26 cellular contexts compared by ENCODE assay signal in the genomic region with DNA sequence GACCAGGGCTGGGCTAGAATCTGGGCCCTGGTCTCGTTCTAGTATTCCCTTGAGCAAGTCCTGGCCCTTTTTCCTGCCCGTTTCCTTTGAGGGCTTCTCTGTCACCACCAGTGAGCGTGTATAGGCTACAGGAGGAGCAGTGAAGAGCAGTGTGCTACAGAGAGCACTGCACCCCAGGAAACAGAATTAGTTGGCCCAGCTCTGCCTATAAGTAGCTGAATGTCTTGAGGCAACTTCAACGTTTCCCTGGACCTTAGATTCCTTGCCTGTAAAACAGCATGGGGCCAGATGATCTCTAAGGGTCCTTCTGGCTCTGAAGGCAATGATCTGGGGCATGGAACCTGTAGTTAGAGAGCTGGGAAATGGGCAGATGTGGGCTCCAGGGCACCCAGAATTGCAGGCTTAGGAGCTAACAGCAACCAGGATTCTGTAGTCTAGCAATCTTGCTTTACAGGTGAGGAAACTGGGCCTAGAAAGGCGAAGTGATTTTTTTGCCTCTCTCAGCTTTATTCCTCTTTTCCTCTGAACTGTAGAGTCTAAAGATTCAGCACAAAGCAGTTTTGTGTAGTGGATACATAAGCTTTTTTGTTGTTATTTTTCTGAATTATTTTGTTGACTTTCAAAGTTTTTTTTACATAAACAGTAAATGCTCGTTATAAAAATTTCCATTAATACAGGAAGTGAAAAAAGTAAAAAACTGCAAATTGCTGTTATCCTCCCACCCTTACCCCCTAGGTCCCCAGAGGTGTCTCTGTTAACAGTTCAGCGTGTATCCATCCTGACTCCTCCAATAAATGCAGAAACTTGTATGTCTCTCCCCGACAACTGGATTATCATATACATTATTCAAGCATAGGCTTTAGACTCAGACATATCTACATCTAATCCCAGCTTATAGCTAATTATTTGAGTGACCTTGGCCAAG. TPM values are rescaled to one million over a fixed set of nuclear protein-coding genes. Genes with fewer than 3 reads are reported as not detected.
DNase-seq lines count a peak whose midpoint lies in the region; ATAC-seq, FAIRE-seq and TF ChIP-seq lines count a peak whose summit lies in the region.
"Had no signal": no experiment of that assay in that cellular context is flagged by ENCODE, and none has a peak within 500 bp of the region (broad histone marks: within the 10 kb centered on the region; RNA-seq: fewer than 3 reads in every experiment).

No MANE protein-coding gene starts in this region.

- no peak overlapping the region for H3K4me3 Mint-ChIP-seq in activated CD4-positive, alpha-beta T cell treated with anti-CD3 and anti-CD28 coated beads, Interleukin-2, amount 10 ng/mL, durations not matched to agents 7 days and 5 days
- H3K4me3 Mint-ChIP-seq in neural progenitor cell: peak overlapping the region; percentile 3
- H3K4me3 Mint-ChIP-seq in nephron progenitor cell: no peak overlapping the region
- H3K4me3 Mint-ChIP-seq: activated CD4-positive, alpha-beta T cell treated with anti-CD3 and anti-CD28 coated beads, Interleukin-2, amount 10 ng/mL, durations not matched to agents 24 days and 14 days; activated T-cell treated with anti-CD3 and anti-CD28 coated beads, Interleukin-2, amount 50 U/mL, for 24 hours had no signal

- no peaks in the 10 kb centered on the region for H3K27me3 ChIP-seq in K562 (ENCODE audit: control insufficient read depth in 2 of 2, insufficient read depth in 2 of 2, low read length in 2 of 2)
- H3K27me3 ChIP-seq in neural progenitor cell: no peaks in the 10 kb centered on the region
- H3K27me3 ChIP-seq: adrenal gland, pancreas, uterus had no signal

- FAIRE-seq in GM18507 (lab: Jason Lieb, UNC) (peak; percentile 50), K562 (lab: Jason Lieb, UNC) (no peak)
- FAIRE-seq: G401.6, GM12892, pancreas had no signal

- no peak overlapping the region for H3K4me2 ChIP-seq in K562 (ENCODE audit: insufficient read depth, low read length)
- H3K4me2 ChIP-seq in neural progenitor cell: no peak overlapping the region

- in situ Hi-C loops in K562 (cut with MboI): no loop called here

- POLR2A ChIA-PET in activated CD4-positive, alpha-beta T cell treated with anti-CD3 and anti-CD28 coated beads, Interleukin-2, amount 10 ng/mL, durations not matched to agents 7 days and 5 days (lab: Charles Lee): interaction anchor here (0.7 kb wide), 1 partner anchor 13 kb away, joined by 6 read pairs; no protein-coding TSS in a partner anchor
- POLR2A ChIA-PET in K562 (lab: Yijun Ruan, JAX): interaction anchor here (0.5 to 3.5 kb wide), 8 partner anchors 11 to 368 kb away, joined by 3 to 25 read pairs (median 5); no protein-coding TSS in a partner anchor

- H2AFZ ChIP-seq in K562 (ENCODE audit: low read depth, low read length) (peak overlapping the region; percentile 95), neural progenitor cell (replicated peaks) (no peak overlapping the region)

- H3K36me3 Mint-ChIP-seq in activated CD4-positive, alpha-beta T cell treated with anti-CD3 and anti-CD28 coated beads, Interleukin-2, amount 10 ng/mL, durations not matched to agents 7 days and 5 days (ENCODE audit: low read depth): no peaks in the 10 kb centered on the region
- H3K36me3 Mint-ChIP-seq in neural progenitor cell (no peaks in the 10 kb centered on the region), nephron progenitor cell (ENCODE audit: low read depth) (no peaks in the 10 kb centered on the region)

- H3K4me3 ChIP-seq in K562 (no peak overlapping the region), neural progenitor cell (no peak overlapping the region)
- H3K4me3 ChIP-seq: adrenal gland, HAP-1, pancreas, uterus had no signal

- TF ChIP-seq EP300 in K562 (IDR thresholded peaks at IDR 0.05; ENCODE audit: low read length): no peak

- no peak for DNase-seq in activated CD4-positive, alpha-beta T cell treated with anti-CD3 and anti-CD28 coated beads, Interleukin-2, amount 10 ng/mL, durations not matched to agents 7 days and 5 days
- DNase-seq in activated CD4-positive, alpha-beta T cell treated with anti-CD3 and anti-CD28 coated beads, Interleukin-2, amount 50 U/mL, for 48 hours: no peak
- DNase-seq in GM18507 (ENCODE audit: extremely low spot score, insufficient read length, low read depth) (no peak), K562 (ENCODE audit: extremely low read depth in 1 of 4, low spot score in 3 of 4) (no peak), neural progenitor cell (ENCODE audit: low spot score) (no peak), nephron progenitor cell (no peak)
- DNase-seq in stimulated activated CD4-positive, alpha-beta T cell treated with anti-CD3 and anti-CD28 coated beads, Interleukin-4, amount 100 ng/mL, for 24 hours: no peak
- DNase-seq: activated CD4-positive, alpha-beta T cell treated with anti-CD3 and anti-CD28 coated beads, Interleukin-2, amount 10 ng/mL, durations not matched to agents 24 days and 14 days; activated T-cell treated with anti-CD3 and anti-CD28 coated beads, Interleukin-2, amount 50 U/mL, for 24 hours; adrenal gland; Calu3; NCI-H1694 treated with DMSO at 0.1 percent for 48 hours; NCI-H345; pancreas; SHP77 treated with DMSO at 0.1 percent for 48 hours; stimulated activated naive CD4-positive, alpha-beta T cell treated with Interleukin-2 at 50 U/mL for 16 hours; uterus had no signal

- no TSS peak for BruUV-seq in K562 (replicated peaks; lab: Mats Ljungman, UMichigan)

- no peak for ATAC-seq in K562
- ATAC-seq in HG03135 (IDR thresholded peaks at IDR 0.05; ENCODE audit: unreplicated experiment): no peak
- ATAC-seq: left lobe of liver, pancreas had no signal

- H3K4me1 ChIP-seq in K562 (replicated peaks in 1 of 2; ENCODE audit: control insufficient read depth in 2 of 2, insufficient read depth in 2 of 2, low read length in 2 of 2) (peaks cover 26 to 41% of the 10 kb centered on the region in 2 experiments), neural progenitor cell (peaks cover 12% of the 10 kb centered on the region)
- H3K4me1 ChIP-seq: HAP-1, uterus had no signal

- no peaks in the 10 kb centered on the region for H3F3A ChIP-seq in neural progenitor cell (ENCODE audit: low read depth)

- H3K9ac ChIP-seq in K562 (ENCODE audit: insufficient read depth in 1 of 2, low read depth in 2 of 2, low read length in 2 of 2) (peak overlapping the region in 1 of 2 experiments; percentile 32; a peak in 1 of 4 replicates), neural progenitor cell (no peak overlapping the region)

- H3K27ac ChIP-seq in K562 (ENCODE audit: extremely low read depth, low read depth, low read length): no peak overlapping the region
- H3K27ac ChIP-seq in neural progenitor cell: no peak overlapping the region
- H3K27ac ChIP-seq: adrenal gland, pancreas, uterus had no signal

- H3K36me3 ChIP-seq in K562 (ENCODE audit: control insufficient read depth, insufficient read depth, low read length): peaks cover 6% of the 10 kb centered on the region; the same call in 2 of the 3 replicates
- no peaks in the 10 kb centered on the region for H3K36me3 ChIP-seq in neural progenitor cell
- H3K36me3 ChIP-seq: adrenal gland, HAP-1, pancreas, uterus had no signal

- TF ChIP-seq CTCF in K562 (IDR thresholded peaks at IDR 0.05 in 2 of 3, conservative IDR thresholded peaks at IDR 0.05 in 1 of 3; ENCODE audit: insufficient read depth in 2 of 3, low read depth in 1 of 3, low read length in 3 of 3) (no peak), neural progenitor cell (IDR thresholded peaks at IDR 0.05) (no peak), nephron progenitor cell (IDR thresholded peaks at IDR 0.05) (no peak)

- H3K4me1 Mint-ChIP-seq in activated CD4-positive, alpha-beta T cell treated with anti-CD3 and anti-CD28 coated beads, Interleukin-2, amount 10 ng/mL, durations not matched to agents 7 days and 5 days: peaks cover 47% of the 10 kb centered on the region
- H3K4me1 Mint-ChIP-seq in neural progenitor cell: peaks cover 26% of the 10 kb centered on the region
- peaks cover 73% of the 10 kb centered on the region for H3K4me1 Mint-ChIP-seq in nephron progenitor cell

- intact Hi-C loops in K562 (cut with micrococcal nuclease): loop anchor here (2.0 kb wide), 1 partner anchor 19 kb away; a partner anchor contains a TSS

- no peaks in the 10 kb centered on the region for H3K9me3 ChIP-seq in K562 (replicated peaks; ENCODE audit: control insufficient read depth, insufficient read depth, low read depth, low read length)
- no peaks in the 10 kb centered on the region for H3K9me3 ChIP-seq in neural progenitor cell (ENCODE audit: low read depth)
- H3K9me3 ChIP-seq: adrenal gland, HAP-1, pancreas, uterus had no signal

- no peaks in the 10 kb centered on the region for H4K20me1 ChIP-seq in K562 (replicated peaks; ENCODE audit: control insufficient read depth, insufficient read depth, low read length)
- no peaks in the 10 kb centered on the region for H4K20me1 ChIP-seq in neural progenitor cell (ENCODE audit: low read depth)

- no peaks in the 10 kb centered on the region for H3K9me1 ChIP-seq in K562 (ENCODE audit: control insufficient read depth, insufficient read depth, low read length)

- CTCF ChIA-PET in activated CD4-positive, alpha-beta T cell treated with anti-CD3 and anti-CD28 coated beads, Interleukin-2, amount 10 ng/mL, durations not matched to agents 7 days and 5 days (lab: Charles Lee): interaction anchor here (0.5 to 5.3 kb wide), 6 partner anchors 8 to 79 kb away, joined by 3 to 30 read pairs (median 4); no protein-coding TSS in a partner anchor
- CTCF ChIA-PET in K562 (lab: Yijun Ruan, JAX; ENCODE audit: low intra/inter-chr PET ratio): no interaction called here

- no peak for TF ChIP-seq POLR2A in K562 (conservative IDR thresholded peaks at IDR 0.05)

- H3K79me2 ChIP-seq in K562 (ENCODE audit: control insufficient read depth, insufficient read depth, low read length): peaks cover 39% of the 10 kb centered on the region
- H3K79me2 ChIP-seq in neural progenitor cell (ENCODE audit: low read depth): no peaks in the 10 kb centered on the region

- TF ChIP-seq RAD21 in K562 (CRISPR knock-in tag; conservative IDR thresholded peaks at IDR 0.05 in 1 of 2, IDR thresholded peaks at IDR 0.05 in 1 of 2): no peak

- 70% methylated on average over 8 of the region's 8 CpGs for WGBS in K562 (ENCODE audit: insufficient coverage, low coverage, missing lambda C conversion rate)

- peak overlapping the region; percentile 34 for H3K27ac Mint-ChIP-seq in activated CD4-positive, alpha-beta T cell treated with anti-CD3 and anti-CD28 coated beads, Interleukin-2, amount 10 ng/mL, durations not matched to agents 7 days and 5 days
- H3K27ac Mint-ChIP-seq in neural progenitor cell (no peak overlapping the region), nephron progenitor cell (no peak overlapping the region)
- H3K27ac Mint-ChIP-seq: activated CD4-positive, alpha-beta T cell treated with anti-CD3 and anti-CD28 coated beads, Interleukin-2, amount 10 ng/mL, durations not matched to agents 24 days and 14 days; activated T-cell treated with anti-CD3 and anti-CD28 coated beads, Interleukin-2, amount 50 U/mL, for 24 hours had no signal

- no peaks in the 10 kb centered on the region for H3K9me3 Mint-ChIP-seq in activated CD4-positive, alpha-beta T cell treated with anti-CD3 and anti-CD28 coated beads, Interleukin-2, amount 10 ng/mL, durations not matched to agents 7 days and 5 days
- H3K9me3 Mint-ChIP-seq in neural progenitor cell (peaks cover 2% of the 10 kb centered on the region), nephron progenitor cell (peaks cover 9% of the 10 kb centered on the region)
- H3K9me3 Mint-ChIP-seq: activated CD4-positive, alpha-beta T cell treated with anti-CD3 and anti-CD28 coated beads, Interleukin-2, amount 10 ng/mL, durations not matched to agents 24 days and 14 days; activated T-cell treated with anti-CD3 and anti-CD28 coated beads, Interleukin-2, amount 50 U/mL, for 24 hours had no signal

- peaks cover 7% of the 10 kb centered on the region for H3K27me3 Mint-ChIP-seq in activated CD4-positive, alpha-beta T cell treated with anti-CD3 and anti-CD28 coated beads, Interleukin-2, amount 10 ng/mL, durations not matched to agents 7 days and 5 days
- H3K27me3 Mint-ChIP-seq in neural progenitor cell (ENCODE audit: insufficient read depth, low read depth) (peaks cover 8% of the 10 kb centered on the region), nephron progenitor cell (ENCODE audit: low read depth, poor library complexity) (no peaks in the 10 kb centered on the region)
- H3K27me3 Mint-ChIP-seq: activated T-cell treated with anti-CD3 and anti-CD28 coated beads, Interleukin-2, amount 50 U/mL, for 24 hours had no signal

RNA-seq across cellular contexts. Expression of a gene that starts 1.7 kb away (rescaled TPM):
- total RNA-seq in activated CD4-positive, alpha-beta T cell treated with anti-CD3 and anti-CD28 coated beads, Interleukin-2, amount 10 ng/mL, durations not matched to agents 7 days and 5 days: not detected
- total RNA-seq in K562 (2011; cell fraction: chromatin; rRNA removed; ENCODE audit: low replicate concordance): 69.7 and 135 TPM in 2 replicates
- 127 and 133 TPM in 2 replicates for total RNA-seq in K562 (2011; cell fraction: nucleolus; rRNA removed)
- 109 and 110 TPM in 2 replicates for total RNA-seq in K562 (2011; cell fraction: nucleoplasm; rRNA removed)
- 170 and 213 TPM in 2 replicates for total RNA-seq in K562 (2014; rRNA removed)
- 83.5 and 117 TPM in 2 replicates for total RNA-seq in K562 (2014; rRNA removed; fragmentation: Illumina TruSeq; extraction: Trizol)
- 149 TPM in 2 replicates for total RNA-seq in K562 (2015; rRNA removed; fragmentation: Illumina TruSeq; extraction: Trizol)
- total RNA-seq in K562 (2021): 177 and 183 TPM in 2 replicates
- 221 and 324 TPM in 2 replicates for polyA plus RNA-seq in K562 (2011; rRNA removed)
- 287 and 309 TPM in 2 replicates for polyA plus RNA-seq in K562 (2011; cell fraction: cytosol; rRNA removed)
- polyA plus RNA-seq in K562 (2011; cell fraction: nucleus; rRNA removed): 346 and 397 TPM in 2 replicates
- 170 and 179 TPM in 2 replicates for polyA plus RNA-seq in K562 (2012)
- 252 and 284 TPM in 2 replicates for polyA plus RNA-seq in K562 (2014; fragmentation: Illumina TruSeq; extraction: Trizol)
- 100 to 1,000 TPM; 287 to 423 TPM for polyA plus RNA-seq in K562 (2014; fragmentation: Nextera tagmentation; extraction: Ambion mirVana)
- polyA plus RNA-seq in K562 (2014; rRNA removed): 319 and 378 TPM in 2 replicates
- polyA minus RNA-seq in K562 (2011; rRNA and poly(A)+ RNA removed): 90.7 and 106 TPM in 2 replicates
- polyA minus RNA-seq in K562 (2011; cell fraction: cytosol; rRNA and poly(A)+ RNA removed): 34.9 and 40.8 TPM in 2 replicates
- polyA minus RNA-seq in K562 (2011; cell fraction: nucleus; rRNA and poly(A)+ RNA removed): 29.5 and 45.3 TPM in 2 replicates
- 0.37 and 0.93 TPM in 2 replicates for total RNA-seq in neural progenitor cell (ENCODE audit: low replicate concordance)
- total RNA-seq: A673; activated CD4-positive, alpha-beta T cell treated with anti-CD3 and anti-CD28 coated beads, Interleukin-2, amount 10 ng/mL, durations not matched to agents 24 days and 14 days; Calu3; fibroblast of villous mesenchyme; HT1080; left lobe of liver; M059J had no signal

RNA-seq across cellular contexts. Expression of a gene that starts 18.3 kb away (rescaled TPM):
- total RNA-seq in activated CD4-positive, alpha-beta T cell treated with anti-CD3 and anti-CD28 coated beads, Interleukin-2, amount 10 ng/mL, durations not matched to agents 7 days and 5 days: 100 to 1,000 TPM; 128 to 159 TPM
- total RNA-seq in K562 (2011; cell fraction: chromatin; rRNA removed; ENCODE audit: low replicate concordance): 143 and 304 TPM in 2 replicates
- total RNA-seq in K562 (2011; cell fraction: nucleolus; rRNA removed): 50.0 and 59.6 TPM in 2 replicates
- total RNA-seq in K562 (2011; cell fraction: nucleoplasm; rRNA removed): 94.1 and 102 TPM in 2 replicates
- total RNA-seq in K562 (2014; rRNA removed) (79.5 and 81.0 TPM in 2 replicates), K562 (2014; rRNA removed; fragmentation: Illumina TruSeq; extraction: Trizol) (102 and 118 TPM in 2 replicates), K562 (2015; rRNA removed; fragmentation: Illumina TruSeq; extraction: Trizol) (83.0 and 94.1 TPM in 2 replicates), K562 (2021) (117 and 119 TPM in 2 replicates), neural progenitor cell (ENCODE audit: low replicate concordance) (104 and 167 TPM in 2 replicates)
- polyA plus RNA-seq in K562 (2011; rRNA removed) (119 and 155 TPM in 2 replicates), K562 (2014; fragmentation: Illumina TruSeq; extraction: Trizol) (94.1 and 104 TPM in 2 replicates), K562 (2014; fragmentation: Nextera tagmentation; extraction: Ambion mirVana) (10 to 100 TPM; 28.6 to 34.5 TPM), K562 (2014; rRNA removed) (41.9 and 48.3 TPM in 2 replicates)
- 67.7 and 77.1 TPM in 2 replicates for polyA plus RNA-seq in K562 (2011; cell fraction: cytosol; rRNA removed)
- 118 and 164 TPM in 2 replicates for polyA plus RNA-seq in K562 (2011; cell fraction: nucleus; rRNA removed)
- 36.5 and 85.2 TPM in 2 replicates for polyA plus RNA-seq in K562 (2012)
- 353 and 364 TPM in 2 replicates for polyA minus RNA-seq in K562 (2011; rRNA and poly(A)+ RNA removed)
- polyA minus RNA-seq in K562 (2011; cell fraction: cytosol; rRNA and poly(A)+ RNA removed): 95.5 and 126 TPM in 2 replicates
- 34.6 and 86.0 TPM in 2 replicates for polyA minus RNA-seq in K562 (2011; cell fraction: nucleus; rRNA and poly(A)+ RNA removed)

RNA-seq across cellular contexts. Expression of a gene that starts 46.2 kb away (rescaled TPM):
- total RNA-seq in activated CD4-positive, alpha-beta T cell treated with anti-CD3 and anti-CD28 coated beads, Interleukin-2, amount 10 ng/mL, durations not matched to agents 7 days and 5 days: under 1 TPM; 0.52 to 0.98 TPM
- total RNA-seq in K562 (2011; cell fraction: chromatin; rRNA removed; ENCODE audit: low replicate concordance): 3.2 and 6.2 TPM in 2 replicates
- total RNA-seq in K562 (2011; cell fraction: nucleolus; rRNA removed): 2.8 and 4.7 TPM in 2 replicates
- total RNA-seq in K562 (2011; cell fraction: nucleoplasm; rRNA removed): 3.4 and 4.4 TPM in 2 replicates
- 0.45 and 0.54 TPM in 2 replicates for total RNA-seq in K562 (2014; rRNA removed)
- 0.47 and 0.99 TPM in 2 replicates for total RNA-seq in K562 (2014; rRNA removed; fragmentation: Illumina TruSeq; extraction: Trizol)
- total RNA-seq in K562 (2015; rRNA removed; fragmentation: Illumina TruSeq; extraction: Trizol): 0.30 and 0.62 TPM in 2 replicates
- total RNA-seq in K562 (2021): 0.84 and 0.92 TPM in 2 replicates
- polyA plus RNA-seq in K562 (2011; rRNA removed): 1.1 and 2.6 TPM in 2 replicates
- polyA plus RNA-seq in K562 (2011; cell fraction: cytosol; rRNA removed): 1.0 and 1.9 TPM in 2 replicates
- polyA plus RNA-seq in K562 (2011; cell fraction: nucleus; rRNA removed): 0.95 and 3.2 TPM in 2 replicates
- 0.73 and 1.0 TPM in 2 replicates for polyA plus RNA-seq in K562 (2012)
- 0.60 and 0.62 TPM in 2 replicates for polyA plus RNA-seq in K562 (2014; fragmentation: Illumina TruSeq; extraction: Trizol)
- polyA plus RNA-seq in K562 (2014; fragmentation: Nextera tagmentation; extraction: Ambion mirVana): under 1 TPM in 1 of 2 experiments, not detected in 1; 0.08 TPM
- polyA plus RNA-seq in K562 (2014; rRNA removed): 0.32 and 0.62 TPM in 2 replicates
- 1.8 and 6.9 TPM in 2 replicates for polyA minus RNA-seq in K562 (2011; rRNA and poly(A)+ RNA removed)
- 0.64 and 3.1 TPM in 2 replicates for polyA minus RNA-seq in K562 (2011; cell fraction: cytosol; rRNA and poly(A)+ RNA removed)
- polyA minus RNA-seq in K562 (2011; cell fraction: nucleus; rRNA and poly(A)+ RNA removed): 1.2 and 1.6 TPM in 2 replicates
- 0.47 TPM in 1 of 2 replicates, not detected in the other for total RNA-seq in neural progenitor cell (ENCODE audit: low replicate concordance)
- total RNA-seq: A673; activated CD4-positive, alpha-beta T cell treated with anti-CD3 and anti-CD28 coated beads, Interleukin-2, amount 10 ng/mL, durations not matched to agents 24 days and 14 days had no signal

Comparison
In these comparisons a context has a peak if more than half of its experiments do, and no peak if none do; other contexts are left out.
1. RNA of a gene that starts 1.7 kb away (total RNA-seq): 69.7 to 213 TPM in K562; 0.37 to 0.93 TPM in neural progenitor cell and not detected in activated CD4-positive, alpha-beta T cell treated with anti-CD3 and anti-CD28 coated beads, Interleukin-2, amount 10 ng/mL, durations not matched to agents 7 days and 5 days; every median in the first group is over 10 times any median in the second.